Comparison of ENCODE assay signal across 8 cellular contexts in the genomic region with DNA sequence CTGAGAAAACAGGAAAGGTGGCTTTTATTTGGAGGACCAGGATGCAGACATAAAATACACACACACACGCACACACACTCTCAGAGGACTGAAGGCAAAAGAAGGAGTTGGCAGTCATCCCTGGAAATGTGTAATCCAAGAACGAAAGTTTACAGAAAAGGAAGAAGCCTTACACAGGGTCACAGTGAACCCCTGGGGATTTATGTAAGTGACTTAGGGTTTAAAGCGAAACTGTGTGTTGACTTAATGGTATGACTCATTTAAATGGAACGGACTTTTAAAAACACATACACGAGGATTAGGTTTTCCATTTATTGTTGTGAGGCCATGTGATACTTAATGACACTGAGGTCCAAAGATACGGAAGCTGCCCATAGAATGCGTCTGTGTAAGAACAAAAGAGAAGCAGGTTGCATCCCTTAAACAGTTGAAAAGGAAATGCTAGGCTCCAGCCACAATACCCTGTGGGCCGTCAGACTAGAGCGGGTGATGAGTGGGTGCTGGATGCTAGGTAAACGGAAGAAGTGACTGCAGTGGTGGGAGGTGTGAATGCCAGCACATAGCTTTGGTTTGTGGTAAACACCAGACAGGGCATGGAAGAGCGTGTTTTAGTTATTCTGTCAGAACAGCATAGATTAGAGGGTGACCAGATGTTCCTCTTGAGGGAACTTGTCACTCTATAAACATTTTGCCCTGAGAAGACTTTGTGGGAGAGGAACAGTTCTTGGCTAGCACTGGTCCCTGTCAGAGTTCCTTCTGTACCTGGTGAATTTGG. TPM values are rescaled to one million over a fixed set of nuclear protein-coding genes. Genes with fewer than 3 reads are reported as not detected.
DNase-seq lines count a peak whose midpoint lies in the region; ATAC-seq and TF ChIP-seq lines count a peak whose summit lies in the region.

No MANE protein-coding gene starts in this region.

- H3K79me1 ChIP-seq in H9 (ENCODE audit: insufficient read depth, low read depth, low read length, poor library complexity, severe bottlenecking), result no peaks in the 10 kb centered on the region

- H2BK12ac ChIP-seq in H9 (ENCODE audit: insufficient read length, low read depth, low read length), result no peak overlapping the region

- peak overlapping the region in 3 of 4 donors; percentile 4 to 41 (median 7) for H3K4me3 ChIP-seq in esophagus squamous epithelium

- 12 to 13% methylated on average over 11 of the region's 11 CpGs for WGBS in esophagus squamous epithelium, 2 donors
- WGBS in H9 (ENCODE audit: extremely low coverage, insufficient read length, low lambda C conversion rate), result no CpG with 5 or more reads among the region's 11 CpGs

- H3K79me2 ChIP-seq in H9 (ENCODE audit: insufficient read depth, low read length), result no peaks in the 10 kb centered on the region

- no peaks in the 10 kb centered on the region for H3K27me3 ChIP-seq in esophagus squamous epithelium
- no peaks in the 10 kb centered on the region for H3K27me3 ChIP-seq in H9 (ENCODE audit: insufficient read depth, low read length)

- ATAC-seq in GM18498 (IDR thresholded peaks at IDR 0.05; ENCODE audit: unreplicated experiment) (peak; percentile 97), HG02759 (IDR thresholded peaks at IDR 0.05; ENCODE audit: unreplicated experiment) (peak; percentile 91)
- peak; percentile 92 for ATAC-seq in activated CD8-positive, alpha-beta memory T cell treated with anti-CD3 and anti-CD28 coated beads, Interleukin-2, amount 10 ng/mL, durations not matched to agents 7 days and 5 days

- CTCF ChIA-PET in activated CD8-positive, alpha-beta memory T cell treated with anti-CD3 and anti-CD28 coated beads, Interleukin-2, amount 10 ng/mL, durations not matched to agents 7 days and 5 days (lab: Charles Lee), result interaction anchor here (1.1 to 2.1 kb wide), 6 partner anchors 10 to 353 kb away, joined by 3 to 6 read pairs (median 4); a partner anchor contains a TSS

- H4K8ac ChIP-seq in H9 (replicated peaks; ENCODE audit: insufficient read length, low read depth, low read length), result no peak overlapping the region

- H3K27me3 Mint-ChIP-seq in activated CD8-positive, alpha-beta memory T cell treated with anti-CD3 and anti-CD28 coated beads, Interleukin-2, amount 10 ng/mL, durations not matched to agents 7 days and 5 days, result peaks cover 73% of the 10 kb centered on the region
- no peaks in the 10 kb centered on the region; the same call in 1 of the 2 replicates for H3K27me3 Mint-ChIP-seq in H9 (ENCODE audit: low read depth)

- H3K9ac ChIP-seq in H9 (ENCODE audit: extremely low read depth, insufficient read length, low read length), result no peak overlapping the region

- DNase-seq in NCI-H2081 treated with DMSO at 0.1 percent for 48 hours (lab: John Stamatoyannopoulos, UW) (peak; percentile 57), esophagus squamous epithelium (lab: John Stamatoyannopoulos, UW) (no peak), pons (ENCODE audit: low spot score) (peak; percentile 32), ureter (ENCODE audit: low spot score) (peak; percentile 69), H9 (no peak)
- peak; percentile 87 for DNase-seq in activated CD8-positive, alpha-beta memory T cell treated with anti-CD3 and anti-CD28 coated beads, Interleukin-2, amount 10 ng/mL, durations not matched to agents 7 days and 5 days

- H3K4ac ChIP-seq in H9 (ENCODE audit: low read depth, low read length), result no peak overlapping the region

- TF ChIP-seq POLR2A in esophagus squamous epithelium (IDR thresholded peaks at IDR 0.05), result no peak

- no peaks in the 10 kb centered on the region for H3K9me3 Mint-ChIP-seq in activated CD8-positive, alpha-beta memory T cell treated with anti-CD3 and anti-CD28 coated beads, Interleukin-2, amount 10 ng/mL, durations not matched to agents 7 days and 5 days (ENCODE audit: low read depth)
- no peaks in the 10 kb centered on the region for H3K9me3 Mint-ChIP-seq in H9

- no peak overlapping the region for H3K56ac ChIP-seq in H9 (ENCODE audit: insufficient read length, low read depth, low read length)

- H3K4me1 Mint-ChIP-seq in activated CD8-positive, alpha-beta memory T cell treated with anti-CD3 and anti-CD28 coated beads, Interleukin-2, amount 10 ng/mL, durations not matched to agents 7 days and 5 days, result peaks cover 22% of the 10 kb centered on the region
- peaks cover 12 to 13% of the 10 kb centered on the region in 2 experiments for H3K4me1 Mint-ChIP-seq in H9

- peaks cover 3% of the 10 kb centered on the region for H3K36me3 Mint-ChIP-seq in activated CD8-positive, alpha-beta memory T cell treated with anti-CD3 and anti-CD28 coated beads, Interleukin-2, amount 10 ng/mL, durations not matched to agents 7 days and 5 days
- no peaks in the 10 kb centered on the region for H3K36me3 Mint-ChIP-seq in H9 (ENCODE audit: insufficient read depth in 1 of 3, low read depth in 3 of 3)

- no peak overlapping the region for H2BK20ac ChIP-seq in H9 (ENCODE audit: low read depth, low read length, poor library complexity, severe bottlenecking)

- H3K27ac ChIP-seq in esophagus squamous epithelium, result peak overlapping the region; percentile 72 to 88 (median 83)
- no peak overlapping the region for H3K27ac ChIP-seq in H9 (ENCODE audit: insufficient read length, low read depth, low read length)

- H3K23ac ChIP-seq in H9 (ENCODE audit: insufficient read length, low read depth, low read length), result no peak overlapping the region

- H4K20me1 ChIP-seq in H9 (ENCODE audit: control insufficient read depth, insufficient read depth, insufficient read length), result no peaks in the 10 kb centered on the region

- H2BK5ac ChIP-seq in H9 (ENCODE audit: insufficient read length, low read length), result no peak overlapping the region

- no peaks in the 10 kb centered on the region for H3K9me3 ChIP-seq in esophagus squamous epithelium
- H3K9me3 ChIP-seq in H9 (ENCODE audit: control insufficient read depth, low read depth, low read length), result no peaks in the 10 kb centered on the region

- no peak overlapping the region for H3K4me2 ChIP-seq in H9 (ENCODE audit: insufficient read depth, insufficient read length, low read length)

- no peak overlapping the region for H3T11ph ChIP-seq in H9 (ENCODE audit: low read length)

- no peak overlapping the region for H3K18ac ChIP-seq in H9 (ENCODE audit: insufficient read length, low read depth, low read length)

- H4K91ac ChIP-seq in H9 (ENCODE audit: insufficient read length, low read depth, low read length), result no peak overlapping the region

- H3K4me1 ChIP-seq in esophagus squamous epithelium (peaks cover 15 to 57% (median 31%) of the 10 kb centered on the region in 3 donors), H9 (ENCODE audit: insufficient read depth, low read length) (no peaks in the 10 kb centered on the region)

- H3K36me3 ChIP-seq in esophagus squamous epithelium, result no peaks in the 10 kb centered on the region

- no peak overlapping the region for H2BK15ac ChIP-seq in H9 (ENCODE audit: low read depth, low read length)

- no peak overlapping the region for H3K14ac ChIP-seq in H9 (ENCODE audit: insufficient read depth, low read length)

- peak overlapping the region; percentile 42 for H3K27ac Mint-ChIP-seq in activated CD8-positive, alpha-beta memory T cell treated with anti-CD3 and anti-CD28 coated beads, Interleukin-2, amount 10 ng/mL, durations not matched to agents 7 days and 5 days
- peak overlapping the region in 1 of 3 experiments; percentile 29; a peak in 2 of 7 replicates for H3K27ac Mint-ChIP-seq in H9

- no peaks in the 10 kb centered on the region for H3K23me2 ChIP-seq in H9 (ENCODE audit: insufficient read length, low read depth, low read length, poor library complexity, severe bottlenecking)

- no peak overlapping the region for H2AK5ac ChIP-seq in H9 (ENCODE audit: insufficient read length, low read length)

- intact Hi-C loops in esophagus squamous epithelium (cut with DNase I), result no loop called here

- TF ChIP-seq CTCF in esophagus squamous epithelium (IDR thresholded peaks at IDR 0.05) (no peak), H9 (conservative IDR thresholded peaks at IDR 0.05) (no peak)

- H2BK120ac ChIP-seq in H9 (ENCODE audit: low read depth, low read length, poor library complexity, severe bottlenecking), result no peak overlapping the region

- H3K4me3 Mint-ChIP-seq in activated CD8-positive, alpha-beta memory T cell treated with anti-CD3 and anti-CD28 coated beads, Interleukin-2, amount 10 ng/mL, durations not matched to agents 7 days and 5 days, result peak overlapping the region; percentile 55
- H3K4me3 Mint-ChIP-seq in H9, result no peak overlapping the region

- H4K5ac ChIP-seq in H9 (ENCODE audit: insufficient read length, low read depth, low read length), result no peak overlapping the region

- no peak overlapping the region for H2AFZ ChIP-seq in H9 (ENCODE audit: low read length)

RNA-seq across cellular contexts. Expression of a gene that starts 21.6 kb away (rescaled TPM):
- 10 to 100 TPM; 23.9 to 26.9 TPM for total RNA-seq in activated CD8-positive, alpha-beta memory T cell treated with anti-CD3 and anti-CD28 coated beads, Interleukin-2, amount 10 ng/mL, durations not matched to agents 7 days and 5 days
- total RNA-seq in esophagus squamous epithelium (10 to 100 TPM; 24.4 to 42.3 (median 27.0) TPM), ureter (34.9 TPM), H9 (2021) (26.1 and 29.4 TPM in 2 replicates)

RNA-seq across cellular contexts. Expression of a gene that starts 38.6 kb away (rescaled TPM):
- 10 to 100 TPM; 23.5 to 28.7 TPM for total RNA-seq in activated CD8-positive, alpha-beta memory T cell treated with anti-CD3 and anti-CD28 coated beads, Interleukin-2, amount 10 ng/mL, durations not matched to agents 7 days and 5 days
- 10 to 100 TPM in 3 of 4 donors, 1 to 10 TPM in 1; 9.1 to 15.2 (median 12.2) TPM for total RNA-seq in esophagus squamous epithelium
- 30.0 TPM for total RNA-seq in ureter
- total RNA-seq in H9 (2021), result 45.1 and 48.2 TPM in 2 replicates

Comparison
In these comparisons a context has a peak if more than half of its experiments do, and no peak if none do; other contexts are left out.
1. DNase-seq: peak in NCI-H2081 treated with DMSO at 0.1 percent for 48 hours (single experiment), activated CD8-positive, alpha-beta memory T cell treated with anti-CD3 and anti-CD28 coated beads, Interleukin-2, amount 10 ng/mL, durations not matched to agents 7 days and 5 days (single experiment), pons (single experiment) and ureter (single experiment); none in esophagus squamous epithelium (single experiment) and H9 (single experiment).
2. Peak in every context shown above with its lines, with median percentiles within 50 percentile points of each other: ATAC-seq.